32 cellular contexts compared by ENCODE assay signal in the genomic region with DNA sequence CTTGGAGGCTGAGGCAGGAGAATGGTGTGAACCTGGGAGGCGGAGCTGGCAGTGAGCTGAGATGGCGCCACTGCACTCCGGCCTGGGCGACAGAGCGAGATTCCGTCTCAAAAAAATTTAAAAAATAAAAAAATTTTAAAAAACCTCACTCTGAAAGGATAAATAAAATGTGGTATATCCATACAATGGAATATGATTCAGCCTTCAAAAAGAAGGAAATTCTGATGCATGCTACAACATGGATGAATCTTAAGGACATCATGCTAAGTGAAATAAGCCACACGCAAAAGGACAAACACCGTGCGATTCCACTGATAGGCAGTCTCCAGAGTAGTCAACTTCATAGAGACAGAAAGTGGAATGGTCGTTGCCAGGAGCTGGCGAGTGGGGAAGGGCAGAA.
"Had no signal": no experiment of that assay in that cellular context is flagged by ENCODE, and none has a peak within 500 bp of the region (broad histone marks: within the 10 kb centered on the region; RNA-seq: fewer than 3 reads in every experiment).

No MANE protein-coding gene starts in this region.

- H3K4me3 ChIP-seq: adrenal gland, body of pancreas, colonic mucosa, esophagus muscularis mucosa, gastrocnemius medialis, heart right ventricle had no signal

- H3K4me1 ChIP-seq: body of pancreas, colonic mucosa, foreskin keratinocyte, gastrocnemius medialis had no signal

- DNase-seq: activated CD4-positive, alpha-beta memory T cell treated with anti-CD3 and anti-CD28 coated beads for 36 hours; activated CD4-positive, alpha-beta T cell treated with anti-CD3 and anti-CD28 coated beads for 36 hours; activated CD4-positive, alpha-beta T cell treated with anti-CD3 and anti-CD28 coated beads, Interleukin-2, amount 10 ng/mL, durations not matched to agents 24 days and 14 days; activated CD4-positive, CD25-positive, alpha-beta regulatory T cell; activated CD4-positive, CD25-positive, alpha-beta regulatory T cell treated with anti-CD3 and anti-CD28 coated beads, Interleukin-2, amount 50 U/mL, for 72 hours; activated CD8-positive, alpha-beta memory T cell treated with anti-CD3 and anti-CD28 coated beads, Interleukin-2, amount 10 ng/mL, durations not matched to agents 7 days and 5 days; activated CD8-positive, alpha-beta memory T cell treated with anti-CD3 and anti-CD28 coated beads, Interleukin-2, amount 50 U/mL, for 4 hours; activated CD8-positive, alpha-beta T cell treated with anti-CD3 and anti-CD28 coated beads, Interleukin-2, amount 10 ng/mL, durations not matched to agents 7 days and 5 days; activated effector memory CD4-positive, alpha-beta T cell treated with anti-CD3 and anti-CD28 coated beads, Interleukin-2, amount 50 U/mL, for 16 hours; activated naive CD4-positive, alpha-beta T cell treated with anti-CD3 and anti-CD28 coated beads for 36 hours; activated naive CD8-positive, alpha-beta T cell treated with anti-CD3 and anti-CD28 coated beads for 36 hours; activated naive CD8-positive, alpha-beta T cell treated with anti-CD3 and anti-CD28 coated beads, Interleukin-2, amount 50 U/mL, for 24 hours; activated T-cell treated with anti-CD3 and anti-CD28 coated beads, Interleukin-2, amount 50 U/mL, for 1 hour; activated T-cell treated with anti-CD3 and anti-CD28 coated beads, Interleukin-2, amount 50 U/mL, for 48 hours; adrenal gland; amygdala; aorta; body of pancreas; caudate nucleus; cerebellar nuclear complex; colonic mucosa; effector memory CD4-positive, alpha-beta T cell; endodermal cell; erythroblast; foreskin keratinocyte; gastrocnemius medialis; heart right ventricle; T-helper 2 cell had no signal

- H3K9me3 Mint-ChIP-seq: activated CD4-positive, alpha-beta memory T cell treated with anti-CD3 and anti-CD28 coated beads for 36 hours; activated CD4-positive, alpha-beta T cell treated with anti-CD3 and anti-CD28 coated beads, Interleukin-2, amount 10 ng/mL, durations not matched to agents 24 days and 14 days; activated naive CD4-positive, alpha-beta T cell treated with anti-CD3 and anti-CD28 coated beads for 36 hours; activated naive CD4-positive, alpha-beta T cell treated with anti-CD3 and anti-CD28 coated beads, Interleukin-2, amount 50 U/mL, for 24 hours; activated naive CD8-positive, alpha-beta T cell treated with anti-CD3 and anti-CD28 coated beads, Interleukin-2, amount 50 U/mL, for 24 hours; activated T-helper 1 cell treated with anti-CD3 and anti-CD28 coated beads, Interleukin-12 subunit alpha, Interleukin-12 subunit beta, Interleukin-2, Interleukin-4 antibody, amounts not matched to agents 30 ng/mL and 10 ng/mL and 1 ng/mL, durations not matched to agents 14 hours and 24 hours and 36 hours; activated T-helper 2 cell treated with anti-CD3 and anti-CD28 coated beads, Interferon-gamma antibody, Interleukin-2, Interleukin-4, amounts not matched to agents 10 μg/mL and 5 μg/mL and 100 μg/mL, durations not matched to agents 14 hours and 24 hours and 36 hours had no signal

- H3K27ac ChIP-seq: adrenal gland, body of pancreas, colonic mucosa, esophagus muscularis mucosa, foreskin keratinocyte, gastrocnemius medialis, heart right ventricle had no signal

- H3K4me3 Mint-ChIP-seq: activated CD4-positive, alpha-beta memory T cell treated with anti-CD3 and anti-CD28 coated beads for 36 hours; activated CD4-positive, alpha-beta T cell treated with anti-CD3 and anti-CD28 coated beads for 36 hours; activated CD4-positive, alpha-beta T cell treated with anti-CD3 and anti-CD28 coated beads, Interleukin-2, amount 10 ng/mL, durations not matched to agents 24 days and 14 days; activated CD8-positive, alpha-beta memory T cell treated with anti-CD3 and anti-CD28 coated beads, Interleukin-2, amount 10 ng/mL, durations not matched to agents 7 days and 5 days; activated CD8-positive, alpha-beta T cell treated with anti-CD3 and anti-CD28 coated beads, Interleukin-2, amount 10 ng/mL, durations not matched to agents 7 days and 5 days; activated naive CD4-positive, alpha-beta T cell treated with anti-CD3 and anti-CD28 coated beads for 36 hours; activated naive CD4-positive, alpha-beta T cell treated with anti-CD3 and anti-CD28 coated beads, Interleukin-2, amount 50 U/mL, for 24 hours; activated naive CD8-positive, alpha-beta T cell treated with anti-CD3 and anti-CD28 coated beads for 36 hours; activated naive CD8-positive, alpha-beta T cell treated with anti-CD3 and anti-CD28 coated beads, Interleukin-2, amount 50 U/mL, for 24 hours; activated T-helper 1 cell treated with anti-CD3 and anti-CD28 coated beads, Interleukin-12 subunit alpha, Interleukin-12 subunit beta, Interleukin-2, Interleukin-4 antibody, amounts not matched to agents 30 ng/mL and 10 ng/mL and 1 ng/mL, durations not matched to agents 14 hours and 24 hours and 36 hours; endodermal cell had no signal

- H3K27me3 ChIP-seq: adrenal gland, body of pancreas, colonic mucosa, esophagus muscularis mucosa, foreskin keratinocyte, gastrocnemius medialis had no signal

- H3K36me3 Mint-ChIP-seq: activated CD4-positive, alpha-beta memory T cell treated with anti-CD3 and anti-CD28 coated beads for 36 hours; activated naive CD4-positive, alpha-beta T cell treated with anti-CD3 and anti-CD28 coated beads, Interleukin-2, amount 50 U/mL, for 24 hours had no signal

- H3K27me3 Mint-ChIP-seq: activated CD4-positive, alpha-beta memory T cell treated with anti-CD3 and anti-CD28 coated beads for 36 hours; activated CD4-positive, alpha-beta T cell treated with anti-CD3 and anti-CD28 coated beads for 36 hours; activated CD4-positive, alpha-beta T cell treated with anti-CD3 and anti-CD28 coated beads, Interleukin-2, amount 10 ng/mL, durations not matched to agents 24 days and 14 days; activated CD8-positive, alpha-beta memory T cell treated with anti-CD3 and anti-CD28 coated beads, Interleukin-2, amount 10 ng/mL, durations not matched to agents 7 days and 5 days; activated naive CD4-positive, alpha-beta T cell treated with anti-CD3 and anti-CD28 coated beads, Interleukin-2, amount 50 U/mL, for 24 hours; activated naive CD8-positive, alpha-beta T cell treated with anti-CD3 and anti-CD28 coated beads for 36 hours; activated naive CD8-positive, alpha-beta T cell treated with anti-CD3 and anti-CD28 coated beads, Interleukin-2, amount 50 U/mL, for 24 hours had no signal

- H3K9me3 ChIP-seq: adrenal gland, body of pancreas, colonic mucosa, esophagus muscularis mucosa, gastrocnemius medialis had no signal

- H3K36me3 ChIP-seq: colonic mucosa, gastrocnemius medialis had no signal

- H3K4me1 Mint-ChIP-seq: activated naive CD4-positive, alpha-beta T cell treated with anti-CD3 and anti-CD28 coated beads, Interleukin-2, amount 50 U/mL, for 24 hours had no signal

- H3K27ac Mint-ChIP-seq: activated CD4-positive, alpha-beta memory T cell treated with anti-CD3 and anti-CD28 coated beads for 36 hours; activated CD4-positive, alpha-beta T cell treated with anti-CD3 and anti-CD28 coated beads for 36 hours; activated CD4-positive, alpha-beta T cell treated with anti-CD3 and anti-CD28 coated beads, Interleukin-2, amount 10 ng/mL, durations not matched to agents 24 days and 14 days; activated CD8-positive, alpha-beta memory T cell treated with anti-CD3 and anti-CD28 coated beads, Interleukin-2, amount 10 ng/mL, durations not matched to agents 7 days and 5 days; activated naive CD4-positive, alpha-beta T cell treated with anti-CD3 and anti-CD28 coated beads for 36 hours; activated naive CD4-positive, alpha-beta T cell treated with anti-CD3 and anti-CD28 coated beads, Interleukin-2, amount 50 U/mL, for 24 hours; activated naive CD8-positive, alpha-beta T cell treated with anti-CD3 and anti-CD28 coated beads for 36 hours; activated naive CD8-positive, alpha-beta T cell treated with anti-CD3 and anti-CD28 coated beads, Interleukin-2, amount 50 U/mL, for 24 hours; activated T-helper 1 cell treated with anti-CD3 and anti-CD28 coated beads, Interleukin-12 subunit alpha, Interleukin-12 subunit beta, Interleukin-2, Interleukin-4 antibody, amounts not matched to agents 30 ng/mL and 10 ng/mL and 1 ng/mL, durations not matched to agents 14 hours and 24 hours and 36 hours; activated T-helper 2 cell treated with anti-CD3 and anti-CD28 coated beads, Interferon-gamma antibody, Interleukin-2, Interleukin-4, amounts not matched to agents 10 μg/mL and 5 μg/mL and 100 μg/mL, durations not matched to agents 14 hours and 24 hours and 36 hours; endodermal cell had no signal

- ATAC-seq: activated CD4-positive, alpha-beta T cell treated with anti-CD3 and anti-CD28 coated beads for 36 hours; activated CD8-positive, alpha-beta memory T cell treated with anti-CD3 and anti-CD28 coated beads, Interleukin-2, amount 10 ng/mL, durations not matched to agents 7 days and 5 days; activated CD8-positive, alpha-beta T cell treated with anti-CD3 and anti-CD28 coated beads, Interleukin-2, amount 10 ng/mL, durations not matched to agents 7 days and 5 days; activated naive CD8-positive, alpha-beta T cell treated with anti-CD3 and anti-CD28 coated beads, Interleukin-2, amount 50 U/mL, for 24 hours; body of pancreas; foreskin keratinocyte; gastrocnemius medialis; heart right ventricle had no signal
